In the genomic region with DNA sequence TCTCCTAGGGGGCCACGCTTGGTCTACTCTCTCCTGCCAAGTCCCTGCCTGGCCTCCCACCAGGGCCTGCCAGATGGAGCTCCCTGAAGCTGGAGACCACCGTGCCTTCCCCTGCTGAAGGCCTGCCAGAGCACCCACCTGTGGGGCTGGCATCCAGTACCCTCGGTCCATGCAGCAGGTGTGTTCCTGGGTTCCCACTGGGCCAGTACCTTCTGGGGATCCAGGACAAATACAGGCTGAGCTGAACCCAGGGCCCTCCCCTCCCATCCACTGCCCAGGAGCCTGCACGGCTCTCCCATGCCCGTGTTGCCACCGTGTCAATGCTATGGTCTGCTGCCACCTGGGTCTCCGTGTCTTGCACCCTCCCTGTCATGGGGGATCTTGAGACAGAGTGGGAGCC, we compare ENCODE assay signal across 19 cellular contexts.
DNase-seq lines count a peak whose midpoint lies in the region; ATAC-seq, FAIRE-seq and TF ChIP-seq lines count a peak whose summit lies in the region.
"Had no signal": no experiment of that assay in that cellular context is flagged by ENCODE, and none has a peak within 500 bp of the region (broad histone marks: within the 10 kb centered on the region; RNA-seq: fewer than 3 reads in every experiment).

No MANE protein-coding gene starts in this region.

- ATAC-seq in Right ventricle myocardium inferior = no peak
- peak; percentile 11; the same call in 1 of the 3 replicates for ATAC-seq in RWPE2 (ENCODE audit: low read depth)
- no peak for ATAC-seq in HepG2
- ATAC-seq in aorta (ENCODE audit: low FRiP score) = no peak
- ATAC-seq in HG03097 (IDR thresholded peaks at IDR 0.05; ENCODE audit: low FRiP score, unreplicated experiment) = no peak

- TF ChIP-seq EP300 in HepG2 (IDR thresholded peaks at IDR 0.05; ENCODE audit: low read depth in 2 of 2, low read length in 2 of 2) (no peak), HepG2 (CRISPR knock-in tag; IDR thresholded peaks at IDR 0.05; ENCODE audit: borderline replicate concordance) (no peak), transverse colon (IDR thresholded peaks at IDR 0.05; ENCODE audit: low read depth) (no peak)

- no peak overlapping the region for H2AFZ ChIP-seq in HepG2 (ENCODE audit: low read length)

- no TSS peak for BruUV-seq in HepG2 (replicated peaks; lab: Mats Ljungman, UMichigan)

- intact Hi-C loops in Right ventricle myocardium inferior (cut with DNase I) = no loop called here
- intact Hi-C loops in cardiac septum (cut with DNase I) = no loop called here
- intact Hi-C loops in HepG2 (cut with micrococcal nuclease; ENCODE audit: unreplicated experiment) = no loop called here
- intact Hi-C loops in transverse colon (cut with DNase I; ENCODE audit: low total_unique reads) = loop anchor here (5.0 kb wide), 1 partner anchor 1783 kb away; no protein-coding TSS in a partner anchor
- intact Hi-C loops in aorta (cut with DNase I) = no loop called here

- H3K4me3 ChIP-seq in RWPE2 (ENCODE audit: severe bottlenecking) (no peak overlapping the region), HepG2 (replicated peaks in 1 of 3; ENCODE audit: insufficient read depth in 1 of 3, low read depth in 2 of 3, low read length in 3 of 3) (no peak overlapping the region), transverse colon (no peak overlapping the region), aorta (ENCODE audit: low read length in 2 of 2) (no peak overlapping the region)
- H3K4me3 ChIP-seq: testis, uterus had no signal

- WGBS in HepG2 (ENCODE audit: low lambda C conversion rate) = 46% methylated on average over 4 of the region's 7 CpGs
- WGBS in transverse colon (ENCODE audit: low coverage in 1 of 2), 2 donors = 68% methylated on average over 7 of the region's 7 CpGs; no CpG with 5 or more reads in 1 of the 2 donors
- 79 to 92% methylated on average over 7 of the region's 7 CpGs for WGBS in aorta, 2 donors

- DNase-seq in Right ventricle myocardium inferior (ENCODE audit: missing footprints) = peak; percentile 33
- no peak for DNase-seq in cardiac septum (ENCODE audit: low spot score)
- no peak for DNase-seq in RWPE2 (ENCODE audit: low spot score)
- no peak for DNase-seq in HepG2 (ENCODE audit: low spot score)
- no peak for DNase-seq in transverse colon
- DNase-seq in aorta = no peak
- DNase-seq: activated CD4-positive, CD25-positive, alpha-beta regulatory T cell; activated CD8-positive, alpha-beta memory T cell treated with anti-CD3 and anti-CD28 coated beads, Interleukin-2, amount 50 U/mL, for 4 hours; activated naive CD4-positive, alpha-beta T cell treated with anti-CD3 and anti-CD28 coated beads, Interleukin-2, amount 50 U/mL, for 16 hours; BE2C; GOT3; NCI-H1048; NCI-H1694; stimulated activated naive CD4-positive, alpha-beta T cell treated with Interleukin-2 at 50 U/mL for 16 hours; T-helper 1 cell; testis had no signal

- H3K36me3 ChIP-seq in RWPE2 (ENCODE audit: low read depth) (no peaks in the 10 kb centered on the region), HepG2 (replicated peaks in 1 of 2; ENCODE audit: control insufficient read depth in 1 of 2, insufficient read depth in 2 of 2, low read length in 2 of 2) (no peaks in the 10 kb centered on the region), transverse colon (no peaks in the 10 kb centered on the region), aorta (ENCODE audit: control insufficient read depth in 1 of 2, insufficient read depth in 2 of 2, low read length in 1 of 2) (no peaks in the 10 kb centered on the region)
- H3K36me3 ChIP-seq: BE2C, uterus had no signal

- H3K79me2 ChIP-seq in HepG2 (ENCODE audit: insufficient read depth, low read length) = no peaks in the 10 kb centered on the region

- CTCF ChIA-PET in HepG2 (lab: Yijun Ruan, JAX; ENCODE audit: low intra/inter-chr PET ratio, low total read pairs) = no interaction called here

- FAIRE-seq in HepG2 (lab: Jason Lieb, UNC) = no peak
- FAIRE-seq: small intestine had no signal

- in situ Hi-C loops in HepG2 (cut with HindIII; ENCODE audit: extremely low pct_ligation_motif_present, low pct_unique_long_range_greater_than_20kb) (no loop called here), transverse colon (cut with MboI; ENCODE audit: low pct_ligation_motif_present in 1 of 4, low pct_unique_long_range_greater_than_20kb in 1 of 4, low sequenced_read_pairs in 3 of 4) (no loop called here)

- no peak overlapping the region for H3K9ac ChIP-seq in HepG2 (ENCODE audit: insufficient read depth, low read depth, low read length)

- no peaks in the 10 kb centered on the region for H4K20me1 ChIP-seq in HepG2 (ENCODE audit: insufficient read depth, low read length)

- no peak for TF ChIP-seq POLR2A in HepG2 (IDR thresholded peaks at IDR 0.05; ENCODE audit: insufficient read depth in 1 of 2, low read depth in 2 of 2, low read length in 2 of 2)
- no peak for TF ChIP-seq POLR2A in transverse colon (IDR thresholded peaks at IDR 0.05)

- H3K4me1 ChIP-seq in RWPE2 (ENCODE audit: insufficient read depth, poor library complexity, severe bottlenecking) (peaks cover 8% of the 10 kb centered on the region), HepG2 (ENCODE audit: insufficient read depth, low read length) (no peaks in the 10 kb centered on the region), transverse colon (peaks cover 3 to 18% (median 8%) of the 10 kb centered on the region in 4 donors), aorta (ENCODE audit: control insufficient read depth in 1 of 2, insufficient read depth in 2 of 2, low read length in 2 of 2) (no peaks in the 10 kb centered on the region)
- H3K4me1 ChIP-seq: testis, uterus had no signal

- POLR2A ChIA-PET in HepG2 (lab: Yijun Ruan, JAX) = no interaction called here

- TF ChIP-seq CTCF in RWPE2 (IDR thresholded peaks at IDR 0.05; ENCODE audit: poor library complexity, severe bottlenecking) (no peak), HepG2 (CRISPR knock-in tag; IDR thresholded peaks at IDR 0.05) (no peak), transverse colon (IDR thresholded peaks at IDR 0.05) (no peak)

- TF ChIP-seq RAD21 in HepG2 (CRISPR knock-in tag; IDR thresholded peaks at IDR 0.05) = no peak

- H3K9me3 ChIP-seq in RWPE2 (ENCODE audit: severe bottlenecking) (peaks cover 12% of the 10 kb centered on the region), HepG2 (ENCODE audit: low read length) (peaks cover 13% of the 10 kb centered on the region), transverse colon (peaks cover 5 to 13% of the 10 kb centered on the region in 2 donors), aorta (ENCODE audit: control insufficient read depth, low read length) (no peaks in the 10 kb centered on the region)
- H3K9me3 ChIP-seq: BE2C, testis had no signal

- H3K4me2 ChIP-seq in HepG2 (ENCODE audit: low read depth, low read length) = no peak overlapping the region

- no peaks in the 10 kb centered on the region for H3K27me3 ChIP-seq in RWPE2 (ENCODE audit: insufficient read depth, poor library complexity, severe bottlenecking)
- H3K27me3 ChIP-seq in HepG2 (ENCODE audit: control insufficient read depth in 1 of 2, insufficient read depth in 2 of 2, low read length in 2 of 2) = peaks cover 0 to 9% of the 10 kb centered on the region in 2 experiments; a peak in 2 of 5 replicates
- no peaks in the 10 kb centered on the region for H3K27me3 ChIP-seq in transverse colon
- H3K27me3 ChIP-seq in aorta (ENCODE audit: control insufficient read depth in 1 of 2, insufficient read depth in 2 of 2, low read length in 1 of 2) = no peaks in the 10 kb centered on the region
- H3K27me3 ChIP-seq: BE2C, testis, uterus had no signal

- H3K27ac ChIP-seq in RWPE2 (ENCODE audit: poor library complexity, severe bottlenecking) (peak overlapping the region; percentile 24), HepG2 (ENCODE audit: extremely low read length, insufficient read depth, low read length) (no peak overlapping the region), transverse colon (peak overlapping the region; percentile 59 to 70 (median 65)), aorta (ENCODE audit: low read depth in 1 of 2, low read length in 2 of 2) (no peak overlapping the region)
- H3K27ac ChIP-seq: testis, uterus had no signal

TF ChIP-seq in HepG2, 621 proteins besides CTCF, POLR2A, EP300 and RAD21:
- TF ChIP-seq PHF21A (CRISPR knock-in tag; IDR thresholded peaks at IDR 0.05) (no peak), ZNF768 (CRISPR knock-in tag; IDR thresholded peaks at IDR 0.05) (0 out of 2 replicates have a peak, but pooled peaks have one; percentile 32), TAF15 (IDR thresholded peaks at IDR 0.05; ENCODE audit: low read depth, low read length, poor library complexity, severe bottlenecking) (no peak), ZKSCAN8 (CRISPR knock-in tag; IDR thresholded peaks at IDR 0.05; ENCODE audit: borderline replicate concordance) (no peak)
- TF ChIP-seq, protein P1, sequence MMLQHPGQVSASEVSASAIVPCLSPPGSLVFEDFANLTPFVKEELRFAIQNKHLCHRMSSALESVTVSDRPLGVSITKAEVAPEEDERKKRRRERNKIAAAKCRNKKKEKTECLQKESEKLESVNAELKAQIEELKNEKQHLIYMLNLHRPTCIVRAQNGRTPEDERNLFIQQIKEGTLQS (CRISPR knock-in tag; IDR thresholded peaks at IDR 0.05) = no peak
- TF ChIP-seq, protein P2, sequence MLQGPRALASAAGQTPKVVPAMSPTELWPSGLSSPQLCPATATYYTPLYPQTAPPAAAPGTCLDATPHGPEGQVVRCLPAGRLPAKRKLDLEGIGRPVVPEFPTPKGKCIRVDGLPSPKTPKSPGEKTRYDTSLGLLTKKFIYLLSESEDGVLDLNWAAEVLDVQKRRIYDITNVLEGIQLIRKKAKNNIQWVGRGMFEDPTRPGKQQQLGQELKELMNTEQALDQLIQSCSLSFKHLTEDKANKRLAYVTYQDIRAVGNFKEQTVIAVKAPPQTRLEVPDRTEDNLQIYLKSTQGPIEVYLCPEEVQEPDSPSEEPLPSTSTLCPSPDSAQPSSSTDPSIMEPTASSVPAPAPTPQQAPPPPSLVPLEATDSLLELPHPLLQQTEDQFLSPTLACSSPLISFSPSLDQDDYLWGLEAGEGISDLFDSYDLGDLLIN (CRISPR knock-in tag; IDR thresholded peaks at IDR 0.05; ENCODE audit: borderline replicate concordance) = no peak
TF ChIP-seq in HepG2: peak in this region for 1.

Comparison
In these comparisons a context has a peak if more than half of its experiments do, and no peak if none do; other contexts are left out.
1. H3K27ac ChIP-seq: peak in RWPE2 (single experiment) and transverse colon (4 of 4); none in HepG2 (single experiment) and aorta (0 of 2).